10 cellular contexts compared by ENCODE assay signal in genomic region chr11:78192911-78193341, GRCh38. TPM values are rescaled to one million over a fixed set of nuclear protein-coding genes. Genes with fewer than 3 reads are reported as not detected.
DNase-seq lines count a peak whose midpoint lies in the region; ATAC-seq and TF ChIP-seq lines count a peak whose summit lies in the region.
"Had no signal": no experiment of that assay in that cellular context is flagged by ENCODE, and none has a peak within 500 bp of the region (broad histone marks: within the 10 kb centered on the region; RNA-seq: fewer than 3 reads in every experiment).

No MANE protein-coding gene starts in this region.

- no peak overlapping the region for H2AFZ ChIP-seq in DND-41 (ENCODE audit: low read depth, low read length)
- H2AFZ ChIP-seq in mesenchymal stem cell (ENCODE audit: low read depth, low read length) = no peak overlapping the region

- peaks cover 0 to 40% (median 0%) of the 10 kb centered on the region in 11 experiments; a peak in 10 of 22 replicates for H3K36me3 ChIP-seq in BLaER1 treated with 17β-estradiol and CSF1 and Interleukin-3, amounts not matched to agents 10 nM and 100 nM
- H3K36me3 ChIP-seq in DND-41 (ENCODE audit: insufficient read depth, low read length) = peaks cover 14% of the 10 kb centered on the region; the same call in 1 of the 2 replicates
- peaks cover 18 to 36% of the 10 kb centered on the region in 2 experiments for H3K36me3 ChIP-seq in mesenchymal stem cell (ENCODE audit: control insufficient read depth in 1 of 2, insufficient read depth in 2 of 2, low read depth in 1 of 2, low read length in 2 of 2)
- no peaks in the 10 kb centered on the region for H3K36me3 ChIP-seq in SJCRH30
- no peaks in the 10 kb centered on the region for H3K36me3 ChIP-seq in A673 (ENCODE audit: insufficient read depth, low read length, poor library complexity, severe bottlenecking)

- H3K9me3 ChIP-seq in BLaER1 treated with 17β-estradiol and CSF1 and Interleukin-3, amounts not matched to agents 10 nM and 100 nM (replicated peaks in 1 of 11) = no peaks in the 10 kb centered on the region
- no peaks in the 10 kb centered on the region for H3K9me3 ChIP-seq in DND-41 (ENCODE audit: insufficient read depth, low read length, severe bottlenecking)
- H3K9me3 ChIP-seq in mesenchymal stem cell (ENCODE audit: control insufficient read depth, low read length) = no peaks in the 10 kb centered on the region
- no peaks in the 10 kb centered on the region for H3K9me3 ChIP-seq in SJCRH30 (replicated peaks)
- H3K9me3 ChIP-seq in A673 (ENCODE audit: low read depth, low read length, poor library complexity, severe bottlenecking) = no peaks in the 10 kb centered on the region

- H3K27me3 ChIP-seq in BLaER1 treated with 17β-estradiol and CSF1 and Interleukin-3, amounts not matched to agents 10 nM and 100 nM = no peaks in the 10 kb centered on the region
- H3K27me3 ChIP-seq in DND-41 (ENCODE audit: insufficient read depth, low read length, poor library complexity) (no peaks in the 10 kb centered on the region), mesenchymal stem cell (ENCODE audit: control insufficient read depth in 1 of 2, insufficient read depth in 1 of 2, low read length in 2 of 2) (no peaks in the 10 kb centered on the region), SJCRH30 (no peaks in the 10 kb centered on the region), A673 (replicated peaks; ENCODE audit: insufficient read depth, low read depth, low read length, poor library complexity) (no peaks in the 10 kb centered on the region)

- no peaks in the 10 kb centered on the region for H3K27me3 Mint-ChIP-seq in activated naive CD8-positive, alpha-beta T cell

- H3K18ac ChIP-seq in mesenchymal stem cell (ENCODE audit: low read depth in 1 of 2, low read length in 2 of 2) = no peak overlapping the region

- peak overlapping the region; percentile 51 for H3K4me3 Mint-ChIP-seq in activated naive CD8-positive, alpha-beta T cell

- no peak overlapping the region for H2BK15ac ChIP-seq in mesenchymal stem cell (ENCODE audit: low read depth, poor library complexity, severe bottlenecking)

- no peak overlapping the region for H2AK5ac ChIP-seq in mesenchymal stem cell (ENCODE audit: low read length, severe bottlenecking)

- peak overlapping the region in 7 of 11 experiments; percentile 14 to 62 (median 47); a peak in 10 of 22 replicates for H3K27ac ChIP-seq in BLaER1 treated with 17β-estradiol and CSF1 and Interleukin-3, amounts not matched to agents 10 nM and 100 nM
- peak overlapping the region; percentile 54; the same call in 1 of the 2 replicates for H3K27ac ChIP-seq in DND-41 (ENCODE audit: low read length)
- no peak overlapping the region for H3K27ac ChIP-seq in mesenchymal stem cell (ENCODE audit: low read length, poor library complexity, severe bottlenecking)
- no peak overlapping the region for H3K27ac ChIP-seq in SJCRH30
- no peak overlapping the region for H3K27ac ChIP-seq in A673 (ENCODE audit: low read depth, low read length, poor library complexity, severe bottlenecking)

- H3K9me3 Mint-ChIP-seq in activated naive CD8-positive, alpha-beta T cell (ENCODE audit: low read depth) = no peaks in the 10 kb centered on the region

- H3K4me1 ChIP-seq in BLaER1 treated with 17β-estradiol and CSF1 and Interleukin-3, amounts not matched to agents 10 nM and 100 nM = peaks cover 48 to 69% (median 60%) of the 10 kb centered on the region in 10 experiments
- H3K4me1 ChIP-seq in DND-41 (ENCODE audit: insufficient read depth, low read length) (peaks cover 39% of the 10 kb centered on the region), mesenchymal stem cell (ENCODE audit: control insufficient read depth, insufficient read depth, low read depth, low read length) (peaks cover 24% of the 10 kb centered on the region), SJCRH30 (peaks cover 12% of the 10 kb centered on the region), A673 (ENCODE audit: insufficient read depth, low read length, poor library complexity, severe bottlenecking) (peaks cover 13% of the 10 kb centered on the region)

- no peak for TF ChIP-seq CTCF in DND-41 (IDR thresholded peaks at IDR 0.05; ENCODE audit: borderline replicate concordance, extremely low read depth, low read length, poor library complexity, severe bottlenecking)
- no peak for TF ChIP-seq CTCF in A673 (conservative IDR thresholded peaks at IDR 0.05; ENCODE audit: low read depth, low read length)

- peak overlapping the region in 7 of 11 experiments; percentile 18 to 44 (median 41); a peak in 6 of 22 replicates for H3K9ac ChIP-seq in BLaER1 treated with 17β-estradiol and CSF1 and Interleukin-3, amounts not matched to agents 10 nM and 100 nM
- H3K9ac ChIP-seq in DND-41 (ENCODE audit: low read depth, low read length) = no peak overlapping the region
- H3K9ac ChIP-seq in mesenchymal stem cell (ENCODE audit: low read length) = peak overlapping the region; percentile 75

- intact Hi-C loops in A673 (cut with micrococcal nuclease; ENCODE audit: unreplicated experiment) = no loop called here

- no peak overlapping the region for H4K8ac ChIP-seq in mesenchymal stem cell (ENCODE audit: low read length)

- H3K27ac Mint-ChIP-seq in activated naive CD8-positive, alpha-beta T cell = peak overlapping the region; percentile 41

- H3K23ac ChIP-seq in mesenchymal stem cell (ENCODE audit: low read length in 2 of 2) = no peak overlapping the region

- 91% methylated on average over 3 of the region's 3 CpGs for WGBS in mesenchymal stem cell

- POLR2A ChIA-PET in A673 (lab: Charles Lee; ENCODE audit: low non-redundant PET) = no interaction called here

- no peak for DNase-seq in DND-41
- DNase-seq in mesenchymal stem cell = no peak
- DNase-seq in retina = no peak
- DNase-seq in SJCRH30 = no peak
- DNase-seq in RKO (ENCODE audit: low spot score) = no peak
- DNase-seq in A673 (ENCODE audit: low spot score) = no peak
- DNase-seq: effector memory CD4-positive, alpha-beta T cell; NCI-H1694 had no signal

- peaks cover 48% of the 10 kb centered on the region for H3K4me1 Mint-ChIP-seq in activated naive CD8-positive, alpha-beta T cell (ENCODE audit: low read depth)

- H2BK12ac ChIP-seq in mesenchymal stem cell (ENCODE audit: low read length in 2 of 2) = no peak overlapping the region

- H3K4ac ChIP-seq in mesenchymal stem cell (ENCODE audit: low read depth in 1 of 2, low read length in 2 of 2) = no peak overlapping the region

- peaks cover 0 to 72% (median 0%) of the 10 kb centered on the region in 11 experiments; a peak in 7 of 22 replicates for H4K20me1 ChIP-seq in BLaER1 treated with 17β-estradiol and CSF1 and Interleukin-3, amounts not matched to agents 10 nM and 100 nM
- H4K20me1 ChIP-seq in DND-41 (ENCODE audit: insufficient read depth, low read length) = 0 out of 2 replicates have a peak, but pooled peaks cover 4% of the 10 kb centered on the region

- H3K14ac ChIP-seq in mesenchymal stem cell (ENCODE audit: low read length in 2 of 2) = no peak overlapping the region

- no peak for ATAC-seq in DND-41 (ENCODE audit: insufficient read depth, low read depth)

- H3K36me3 Mint-ChIP-seq in activated naive CD8-positive, alpha-beta T cell = peaks cover 7% of the 10 kb centered on the region

- H3K79me1 ChIP-seq in mesenchymal stem cell (replicated peaks; ENCODE audit: low read length, poor library complexity, severe bottlenecking) = peaks cover 58% of the 10 kb centered on the region

- H3K79me2 ChIP-seq in DND-41 (ENCODE audit: insufficient read depth, low read length) = peaks cover 63% of the 10 kb centered on the region

- CTCF ChIA-PET in A673 (lab: Charles Lee) = interaction anchor here (0.7 kb wide), 1 partner anchor 11 kb away, joined by 5 read pairs; no protein-coding TSS in a partner anchor

- H4K91ac ChIP-seq in mesenchymal stem cell (ENCODE audit: low read length) = no peak overlapping the region

- peak overlapping the region in 10 of 11 experiments; percentile 15 to 99 (median 62); a peak in 18 of 22 replicates for H3K4me2 ChIP-seq in BLaER1 treated with 17β-estradiol and CSF1 and Interleukin-3, amounts not matched to agents 10 nM and 100 nM
- H3K4me2 ChIP-seq in DND-41 (ENCODE audit: insufficient read depth, low read length) = no peak overlapping the region
- H3K4me2 ChIP-seq in mesenchymal stem cell (ENCODE audit: low read length, poor library complexity, severe bottlenecking) = no peak overlapping the region

- BruUV-seq in A673 (replicated peaks; lab: Mats Ljungman, UMichigan) = no TSS peak

- H2BK120ac ChIP-seq in mesenchymal stem cell (ENCODE audit: low read depth, low read length) = no peak overlapping the region

- no peak overlapping the region for H2BK5ac ChIP-seq in mesenchymal stem cell (ENCODE audit: low read depth, low read length, poor library complexity, severe bottlenecking)

- no peak overlapping the region for H3K4me3 ChIP-seq in BLaER1 treated with 17β-estradiol and CSF1 and Interleukin-3, amounts not matched to agents 10 nM and 100 nM
- H3K4me3 ChIP-seq in DND-41 (ENCODE audit: low read depth in 1 of 2, low read length in 2 of 2) (no peak overlapping the region), mesenchymal stem cell (ENCODE audit: insufficient read depth in 1 of 2, low read depth in 1 of 2, low read length in 2 of 2) (peak overlapping the region in 1 of 2 experiments; percentile 33), SJCRH30 (no peak overlapping the region), A673 (ENCODE audit: low read depth, low read length, poor library complexity, severe bottlenecking) (no peak overlapping the region)

RNA-seq across cellular contexts. Expression of gene USP35, which starts 4.2 kb away (rescaled TPM):
- polyA plus RNA-seq in mesenchymal stem cell (2013, experiment 1 of 2) = 7.1 TPM
- 6.9 TPM for polyA plus RNA-seq in mesenchymal stem cell (2013, experiment 2 of 2)
- 3.0 and 5.1 TPM in 2 replicates for total RNA-seq in SJCRH30 (2014; rRNA removed; shearing (Covaris generic))
- 4.8 and 6.7 TPM in 2 replicates for total RNA-seq in A673 (2021)

RNA-seq across cellular contexts. Expression of gene KCTD21, which starts 4.5 kb away (rescaled TPM):
- 11.7 TPM for polyA plus RNA-seq in mesenchymal stem cell (2013, experiment 1 of 2)
- polyA plus RNA-seq in mesenchymal stem cell (2013, experiment 2 of 2) = 12.2 TPM
- 2.2 TPM in 2 replicates for total RNA-seq in SJCRH30 (2014; rRNA removed; shearing (Covaris generic))
- 3.5 and 5.2 TPM in 2 replicates for total RNA-seq in A673 (2021)

RNA-seq across cellular contexts. Expression of gene ALG8, which starts 53.5 kb away (rescaled TPM):
- polyA plus RNA-seq in mesenchymal stem cell (2013, experiment 1 of 2) = 49.1 TPM
- 50.6 TPM for polyA plus RNA-seq in mesenchymal stem cell (2013, experiment 2 of 2)
- 63.0 and 63.6 TPM in 2 replicates for total RNA-seq in SJCRH30 (2014; rRNA removed; shearing (Covaris generic))
- 112 and 131 TPM in 2 replicates for total RNA-seq in A673 (2021)

Comparison
In these comparisons a context has a peak if more than half of its experiments do, and no peak if none do; other contexts are left out.
1. H3K27ac ChIP-seq: peak in BLaER1 treated with 17β-estradiol and CSF1 and Interleukin-3, amounts not matched to agents 10 nM and 100 nM (7 of 11) and DND-41 (single experiment); none in mesenchymal stem cell (single experiment), SJCRH30 (single experiment) and A673 (single experiment).
2. H3K4me2 ChIP-seq: peak in BLaER1 treated with 17β-estradiol and CSF1 and Interleukin-3, amounts not matched to agents 10 nM and 100 nM (10 of 11); none in DND-41 (single experiment) and mesenchymal stem cell (single experiment).